8 cellular contexts compared by ENCODE assay signal in genomic region chr19:33797821-33798633, GRCh38. TPM values are rescaled to one million over a fixed set of nuclear protein-coding genes. Genes with fewer than 3 reads are reported as not detected.
DNase-seq lines count a peak whose midpoint lies in the region; ATAC-seq and TF ChIP-seq lines count a peak whose summit lies in the region.

No MANE protein-coding gene starts in this region.

- TF ChIP-seq CTCF in VCaP (conservative IDR thresholded peaks at IDR 0.05), result no peak
- no peak for TF ChIP-seq CTCF in fibroblast of lung (conservative IDR thresholded peaks at IDR 0.05 in 1 of 2, IDR thresholded peaks at IDR 0.05 in 1 of 2; ENCODE audit: low read depth in 1 of 2, low read length in 2 of 2)

- peak overlapping the region; percentile 100 for H3K27ac ChIP-seq in VCaP
- H3K27ac ChIP-seq in fibroblast of lung (ENCODE audit: insufficient read depth, low read length), result no peak overlapping the region

- H3K79me2 ChIP-seq in fibroblast of lung (ENCODE audit: control insufficient read depth, insufficient read depth, low read length), result no peaks in the 10 kb centered on the region

- no peak for ATAC-seq in natural killer cell treated with Interleukin-12 subunit alpha and Interleukin-12 subunit beta and Interleukin-15 and Interleukin-18, amount 100 ng/mL, for 72 hours
- ATAC-seq in HG03039 (IDR thresholded peaks at IDR 0.05; ENCODE audit: unreplicated experiment), result no peak

- DNase-seq in activated CD4-positive, alpha-beta T cell treated with anti-CD3 and anti-CD28 coated beads, Interleukin-2, amount 10 ng/mL, durations not matched to agents 24 days and 14 days, result no peak
- no peak for DNase-seq in activated CD4-positive, alpha-beta T cell treated with anti-CD3 and anti-CD28 coated beads, Interleukin-2, amount 50 U/mL, for 4 hours
- DNase-seq in fibroblast of lung (ENCODE audit: low read depth in 2 of 2) (peak; percentile 48 to 58), GDM1 (lab: John Stamatoyannopoulos, UW) (no peak), NCI-H2171 treated with DMSO at 0.1 percent for 48 hours (lab: John Stamatoyannopoulos, UW) (no peak)
- no peak for DNase-seq in natural killer cell treated with Interleukin-12 subunit alpha and Interleukin-12 subunit beta and Interleukin-15 and Interleukin-18, amount 100 ng/mL, for 72 hours (ENCODE audit: low spot score)

- peak overlapping the region; percentile 80 for H3K4me3 Mint-ChIP-seq in activated CD4-positive, alpha-beta T cell treated with anti-CD3 and anti-CD28 coated beads, Interleukin-2, amount 10 ng/mL, durations not matched to agents 24 days and 14 days
- H3K4me3 Mint-ChIP-seq in natural killer cell treated with Interleukin-12 subunit alpha and Interleukin-12 subunit beta and Interleukin-15 and Interleukin-18, amount 100 ng/mL, for 72 hours, result peak overlapping the region; percentile 75

- intact Hi-C loops in activated CD4-positive, alpha-beta T cell treated with anti-CD3 and anti-CD28 coated beads, Interleukin-2, amount 10 ng/mL, durations not matched to agents 24 days and 14 days (cut with micrococcal nuclease), result loop anchor here (2.0 to 5.0 kb wide), 4 partner anchors 23 to 1121 kb away; partner anchors contain the start of genes ANKRD27, LSM14A and RGS9BP

- H3K4me2 ChIP-seq in fibroblast of lung (ENCODE audit: extremely low read depth, insufficient read depth, low read length), result peak overlapping the region; percentile 82

- H3K9ac ChIP-seq in fibroblast of lung (ENCODE audit: insufficient read depth, low read length), result no peak overlapping the region

- no peak overlapping the region for H3K27ac Mint-ChIP-seq in activated CD4-positive, alpha-beta T cell treated with anti-CD3 and anti-CD28 coated beads, Interleukin-2, amount 10 ng/mL, durations not matched to agents 24 days and 14 days
- H3K27ac Mint-ChIP-seq in natural killer cell treated with Interleukin-12 subunit alpha and Interleukin-12 subunit beta and Interleukin-15 and Interleukin-18, amount 100 ng/mL, for 72 hours, result no peak overlapping the region

- peaks cover 1% of the 10 kb centered on the region for H3K4me1 Mint-ChIP-seq in activated CD4-positive, alpha-beta T cell treated with anti-CD3 and anti-CD28 coated beads, Interleukin-2, amount 10 ng/mL, durations not matched to agents 24 days and 14 days
- no peaks in the 10 kb centered on the region for H3K4me1 Mint-ChIP-seq in natural killer cell treated with Interleukin-12 subunit alpha and Interleukin-12 subunit beta and Interleukin-15 and Interleukin-18, amount 100 ng/mL, for 72 hours (ENCODE audit: low read depth in 2 of 2)

- H2AFZ ChIP-seq in fibroblast of lung (ENCODE audit: low read length), result no peak overlapping the region

- H3K27me3 Mint-ChIP-seq in activated CD4-positive, alpha-beta T cell treated with anti-CD3 and anti-CD28 coated beads, Interleukin-2, amount 10 ng/mL, durations not matched to agents 24 days and 14 days, result peaks cover 33% of the 10 kb centered on the region
- peaks cover 8 to 9% of the 10 kb centered on the region in 2 donors for H3K27me3 Mint-ChIP-seq in natural killer cell treated with Interleukin-12 subunit alpha and Interleukin-12 subunit beta and Interleukin-15 and Interleukin-18, amount 100 ng/mL, for 72 hours

- no peaks in the 10 kb centered on the region for H3K27me3 ChIP-seq in fibroblast of lung (ENCODE audit: control insufficient read depth, insufficient read depth, low read length)

- H4K20me1 ChIP-seq in fibroblast of lung (ENCODE audit: control insufficient read depth, extremely low read depth, insufficient read depth, low read length), result no peaks in the 10 kb centered on the region

- H3K4me1 ChIP-seq in fibroblast of lung (ENCODE audit: control insufficient read depth, extremely low read depth, insufficient read depth, low read length), result peaks cover 3% of the 10 kb centered on the region

- no peaks in the 10 kb centered on the region for H3K36me3 Mint-ChIP-seq in activated CD4-positive, alpha-beta T cell treated with anti-CD3 and anti-CD28 coated beads, Interleukin-2, amount 10 ng/mL, durations not matched to agents 24 days and 14 days (ENCODE audit: low read depth)
- no peaks in the 10 kb centered on the region for H3K36me3 Mint-ChIP-seq in natural killer cell treated with Interleukin-12 subunit alpha and Interleukin-12 subunit beta and Interleukin-15 and Interleukin-18, amount 100 ng/mL, for 72 hours

- H3K9me3 Mint-ChIP-seq in activated CD4-positive, alpha-beta T cell treated with anti-CD3 and anti-CD28 coated beads, Interleukin-2, amount 10 ng/mL, durations not matched to agents 24 days and 14 days, result no peaks in the 10 kb centered on the region
- H3K9me3 Mint-ChIP-seq in natural killer cell treated with Interleukin-12 subunit alpha and Interleukin-12 subunit beta and Interleukin-15 and Interleukin-18, amount 100 ng/mL, for 72 hours, result no peaks in the 10 kb centered on the region

- peak overlapping the region; percentile 51 to 67 (median 58) for H3K4me3 ChIP-seq in fibroblast of lung (replicated peaks in 1 of 4; ENCODE audit: control extremely low read depth in 1 of 4, insufficient read depth in 1 of 4, low read depth in 3 of 4, low read length in 4 of 4)

- H3K9me3 ChIP-seq in fibroblast of lung (ENCODE audit: control insufficient read depth, insufficient read depth, low read depth, low read length), result no peaks in the 10 kb centered on the region

- no peaks in the 10 kb centered on the region for H3K36me3 ChIP-seq in fibroblast of lung (ENCODE audit: control insufficient read depth, insufficient read depth, low read length)

RNA-seq across cellular contexts. Expression of gene KCTD15, which starts 1.4 kb away (rescaled TPM):
- total RNA-seq in activated CD4-positive, alpha-beta T cell treated with anti-CD3 and anti-CD28 coated beads, Interleukin-2, amount 10 ng/mL, durations not matched to agents 24 days and 14 days, result 10.6 and 12.1 TPM in 2 replicates
- 9.7 and 26.5 TPM in 2 replicates for total RNA-seq in fibroblast of lung
- 3.3 and 6.3 TPM in 2 replicates for polyA plus RNA-seq in fibroblast of lung
- 3.7 and 9.4 TPM in 2 replicates for polyA plus RNA-seq in fibroblast of lung (2012)
- 3.8 and 6.2 TPM in 2 replicates for polyA minus RNA-seq in fibroblast of lung (ENCODE audit: low replicate concordance)
- total RNA-seq in natural killer cell treated with Interleukin-12 subunit alpha and Interleukin-12 subunit beta and Interleukin-15 and Interleukin-18, amount 100 ng/mL, for 72 hours, result 1 to 10 TPM in 1 of 2 donors, under 1 TPM in 1; 0.59 to 3.4 TPM

Comparison
In these comparisons a context has a peak if more than half of its experiments do, and no peak if none do; other contexts are left out.
1. DNase-seq: peak in fibroblast of lung (2 of 2); none in activated CD4-positive, alpha-beta T cell treated with anti-CD3 and anti-CD28 coated beads, Interleukin-2, amount 10 ng/mL, durations not matched to agents 24 days and 14 days (single experiment), activated CD4-positive, alpha-beta T cell treated with anti-CD3 and anti-CD28 coated beads, Interleukin-2, amount 50 U/mL, for 4 hours (0 of 2), natural killer cell treated with Interleukin-12 subunit alpha and Interleukin-12 subunit beta and Interleukin-15 and Interleukin-18, amount 100 ng/mL, for 72 hours (single experiment), GDM1 (single experiment) and NCI-H2171 treated with DMSO at 0.1 percent for 48 hours (single experiment).